Comparison of ENCODE assay signal across 9 cellular contexts in the genomic region with DNA sequence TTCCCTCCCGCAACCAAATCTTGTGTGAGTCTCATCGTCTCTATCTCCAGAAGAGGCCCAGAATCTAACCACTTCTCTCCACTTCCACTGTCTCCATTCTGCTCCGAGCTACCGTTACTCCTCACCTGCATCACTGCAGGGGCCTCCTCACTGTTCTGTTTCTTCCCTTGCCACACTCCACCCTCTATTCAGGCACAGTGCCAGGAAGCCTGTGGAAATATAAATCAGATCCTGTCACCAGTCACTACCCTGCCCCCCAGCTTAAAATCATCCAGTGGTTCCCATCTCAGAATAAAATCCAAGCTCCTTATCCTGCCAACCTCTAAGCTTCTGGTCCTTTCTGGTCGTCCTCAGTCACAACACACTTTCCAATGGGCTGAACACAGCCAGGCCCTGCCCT. TPM values are rescaled to one million over a fixed set of nuclear protein-coding genes. Genes with fewer than 3 reads are reported as not detected.
DNase-seq lines count a peak whose midpoint lies in the region; ATAC-seq lines count a peak whose summit lies in the region.
"Had no signal": no experiment of that assay in that cellular context is flagged by ENCODE, and none has a peak within 500 bp of the region (broad histone marks: within the 10 kb centered on the region; RNA-seq: fewer than 3 reads in every experiment).

No MANE protein-coding gene starts in this region.

- no peaks in the 10 kb centered on the region; the same call in 1 of the 2 replicates for H3K4me1 ChIP-seq in iPS-20b (ENCODE audit: insufficient read depth, low read length)

- no peak overlapping the region for H3K9ac ChIP-seq in iPS-20b (ENCODE audit: low read depth, low read length)

- peaks cover 19% of the 10 kb centered on the region; the same call in 1 of the 2 replicates for H3K9me3 ChIP-seq in iPS-20b (ENCODE audit: insufficient read depth, low read depth, low read length)

- no peak overlapping the region for H3K27ac ChIP-seq in iPS-20b (ENCODE audit: low read length)

- peaks cover 7% of the 10 kb centered on the region for H3K9me3 Mint-ChIP-seq in activated naive CD4-positive, alpha-beta T cell treated with anti-CD3 and anti-CD28 coated beads, Interleukin-2, amount 50 U/mL, for 24 hours
- H3K9me3 Mint-ChIP-seq in activated T-helper 17 cell treated with anti-CD3 and anti-CD28 coated beads, Interleukin-2, amount 50 U/mL, for 72 hours: no peaks in the 10 kb centered on the region
- H3K9me3 Mint-ChIP-seq in stimulated activated naive CD8-positive, alpha-beta T cell treated with anti-CD3 and anti-CD28 coated beads, Interleukin-15, amount 100 ng/mL, for 72 hours: peaks cover 0 to 20% of the 10 kb centered on the region in 2 donors

- no peaks in the 10 kb centered on the region for H3K36me3 ChIP-seq in iPS-20b (ENCODE audit: insufficient read depth, low read depth, low read length)

- peak overlapping the region; percentile 96 for H3K4me3 Mint-ChIP-seq in activated naive CD4-positive, alpha-beta T cell treated with anti-CD3 and anti-CD28 coated beads, Interleukin-2, amount 50 U/mL, for 24 hours
- H3K4me3 Mint-ChIP-seq in activated T-helper 17 cell treated with anti-CD3 and anti-CD28 coated beads, Interleukin-2, amount 50 U/mL, for 72 hours: peak overlapping the region; percentile 94
- H3K4me3 Mint-ChIP-seq in stimulated activated naive CD8-positive, alpha-beta T cell treated with anti-CD3 and anti-CD28 coated beads, Interleukin-15, amount 100 ng/mL, for 72 hours: peak overlapping the region; percentile 92 to 96

- peaks cover 19% of the 10 kb centered on the region for H3K4me1 Mint-ChIP-seq in activated naive CD4-positive, alpha-beta T cell treated with anti-CD3 and anti-CD28 coated beads, Interleukin-2, amount 50 U/mL, for 24 hours
- H3K4me1 Mint-ChIP-seq in activated T-helper 17 cell treated with anti-CD3 and anti-CD28 coated beads, Interleukin-2, amount 50 U/mL, for 72 hours: peaks cover 19% of the 10 kb centered on the region
- peaks cover 26% of the 10 kb centered on the region for H3K4me1 Mint-ChIP-seq in stimulated activated naive CD8-positive, alpha-beta T cell treated with anti-CD3 and anti-CD28 coated beads, Interleukin-15, amount 100 ng/mL, for 72 hours

- H3K27me3 ChIP-seq in iPS-20b (ENCODE audit: insufficient read depth, low read length): peaks cover 5% of the 10 kb centered on the region; the same call in 1 of the 2 replicates

- peaks cover 18% of the 10 kb centered on the region for H3K27me3 Mint-ChIP-seq in activated naive CD4-positive, alpha-beta T cell treated with anti-CD3 and anti-CD28 coated beads, Interleukin-2, amount 50 U/mL, for 24 hours
- peaks cover 13% of the 10 kb centered on the region for H3K27me3 Mint-ChIP-seq in activated T-helper 17 cell treated with anti-CD3 and anti-CD28 coated beads, Interleukin-2, amount 50 U/mL, for 72 hours
- peaks cover 13% of the 10 kb centered on the region for H3K27me3 Mint-ChIP-seq in stimulated activated naive CD8-positive, alpha-beta T cell treated with anti-CD3 and anti-CD28 coated beads, Interleukin-15, amount 100 ng/mL, for 72 hours

- no peak for DNase-seq in activated naive CD4-positive, alpha-beta T cell (lab: John Stamatoyannopoulos, UW)
- no peak for DNase-seq in stimulated activated naive CD8-positive, alpha-beta T cell treated with anti-CD3 and anti-CD28 coated beads, Interleukin-15, amount 100 ng/mL, for 72 hours
- DNase-seq in activated gamma-delta T cell (lab: John Stamatoyannopoulos, UW) (no peak), NCI-H1436 (lab: John Stamatoyannopoulos, UW) (no peak)
- DNase-seq: activated CD4-positive, CD25-positive, alpha-beta regulatory T cell treated with anti-CD3 and anti-CD28 coated beads, Interleukin-2, amount 50 U/mL, for 72 hours had no signal

- no peak for ATAC-seq in activated T-helper 17 cell treated with anti-CD3 and anti-CD28 coated beads, Interleukin-2, amount 50 U/mL, for 72 hours (replicated peaks)
- no peak for ATAC-seq in stimulated activated naive CD8-positive, alpha-beta T cell treated with anti-CD3 and anti-CD28 coated beads, Interleukin-15, amount 100 ng/mL, for 72 hours
- no peak for ATAC-seq in GM18520 (IDR thresholded peaks at IDR 0.05; ENCODE audit: unreplicated experiment)

- H3K27ac Mint-ChIP-seq in activated naive CD4-positive, alpha-beta T cell treated with anti-CD3 and anti-CD28 coated beads, Interleukin-2, amount 50 U/mL, for 24 hours: peak overlapping the region; percentile 79
- peak overlapping the region; percentile 89 for H3K27ac Mint-ChIP-seq in activated T-helper 17 cell treated with anti-CD3 and anti-CD28 coated beads, Interleukin-2, amount 50 U/mL, for 72 hours
- H3K27ac Mint-ChIP-seq in stimulated activated naive CD8-positive, alpha-beta T cell treated with anti-CD3 and anti-CD28 coated beads, Interleukin-15, amount 100 ng/mL, for 72 hours: peak overlapping the region; percentile 84 to 94

- H3K36me3 Mint-ChIP-seq in activated naive CD4-positive, alpha-beta T cell treated with anti-CD3 and anti-CD28 coated beads, Interleukin-2, amount 50 U/mL, for 24 hours: peaks cover 4% of the 10 kb centered on the region
- H3K36me3 Mint-ChIP-seq in activated T-helper 17 cell treated with anti-CD3 and anti-CD28 coated beads, Interleukin-2, amount 50 U/mL, for 72 hours (ENCODE audit: low read depth): no peaks in the 10 kb centered on the region

- H3K4me3 ChIP-seq in iPS-20b (ENCODE audit: low read length): peak overlapping the region; percentile 97

RNA-seq across cellular contexts. Expression of a gene that starts 24.1 kb away (rescaled TPM):
- total RNA-seq in activated T-helper 17 cell treated with anti-CD3 and anti-CD28 coated beads, Interleukin-2, amount 50 U/mL, for 72 hours: 10 to 100 TPM in 1 of 2 donors, 1 to 10 TPM in 1; 8.0 to 16.9 TPM

RNA-seq across cellular contexts. Expression of a gene that starts 35.0 kb away (rescaled TPM):
- not detected for total RNA-seq in activated T-helper 17 cell treated with anti-CD3 and anti-CD28 coated beads, Interleukin-2, amount 50 U/mL, for 72 hours

RNA-seq across cellular contexts. Expression of a gene that starts 51.4 kb away (rescaled TPM):
- not detected for total RNA-seq in activated T-helper 17 cell treated with anti-CD3 and anti-CD28 coated beads, Interleukin-2, amount 50 U/mL, for 72 hours
